ENCODE assay signal across 1 cellular context in the genomic region with DNA sequence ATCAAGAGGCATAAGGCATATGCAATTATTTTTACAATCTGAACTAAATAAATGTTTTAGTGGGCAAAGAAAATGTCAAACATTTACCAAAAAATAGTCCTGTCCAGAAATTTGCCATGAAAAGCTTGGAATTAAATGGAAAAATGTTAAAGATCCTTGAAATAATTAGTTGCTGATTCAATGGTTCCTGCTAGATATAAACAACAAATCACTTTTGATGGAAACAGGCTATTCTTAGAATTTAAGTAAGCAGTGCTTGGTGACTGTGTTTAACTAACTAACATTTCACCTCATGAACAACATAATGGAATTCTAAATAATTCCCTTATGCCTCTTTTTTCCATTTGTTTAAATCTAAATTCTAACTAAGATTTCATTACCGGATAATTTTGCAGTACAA.
TF ChIP-seq lines count a peak whose summit lies in the region.

No MANE protein-coding gene starts in this region.

TF ChIP-seq in GM23338, 12 proteins besides CTCF, POLR2A, EP300 and RAD21:
- TF ChIP-seq, protein P1, sequence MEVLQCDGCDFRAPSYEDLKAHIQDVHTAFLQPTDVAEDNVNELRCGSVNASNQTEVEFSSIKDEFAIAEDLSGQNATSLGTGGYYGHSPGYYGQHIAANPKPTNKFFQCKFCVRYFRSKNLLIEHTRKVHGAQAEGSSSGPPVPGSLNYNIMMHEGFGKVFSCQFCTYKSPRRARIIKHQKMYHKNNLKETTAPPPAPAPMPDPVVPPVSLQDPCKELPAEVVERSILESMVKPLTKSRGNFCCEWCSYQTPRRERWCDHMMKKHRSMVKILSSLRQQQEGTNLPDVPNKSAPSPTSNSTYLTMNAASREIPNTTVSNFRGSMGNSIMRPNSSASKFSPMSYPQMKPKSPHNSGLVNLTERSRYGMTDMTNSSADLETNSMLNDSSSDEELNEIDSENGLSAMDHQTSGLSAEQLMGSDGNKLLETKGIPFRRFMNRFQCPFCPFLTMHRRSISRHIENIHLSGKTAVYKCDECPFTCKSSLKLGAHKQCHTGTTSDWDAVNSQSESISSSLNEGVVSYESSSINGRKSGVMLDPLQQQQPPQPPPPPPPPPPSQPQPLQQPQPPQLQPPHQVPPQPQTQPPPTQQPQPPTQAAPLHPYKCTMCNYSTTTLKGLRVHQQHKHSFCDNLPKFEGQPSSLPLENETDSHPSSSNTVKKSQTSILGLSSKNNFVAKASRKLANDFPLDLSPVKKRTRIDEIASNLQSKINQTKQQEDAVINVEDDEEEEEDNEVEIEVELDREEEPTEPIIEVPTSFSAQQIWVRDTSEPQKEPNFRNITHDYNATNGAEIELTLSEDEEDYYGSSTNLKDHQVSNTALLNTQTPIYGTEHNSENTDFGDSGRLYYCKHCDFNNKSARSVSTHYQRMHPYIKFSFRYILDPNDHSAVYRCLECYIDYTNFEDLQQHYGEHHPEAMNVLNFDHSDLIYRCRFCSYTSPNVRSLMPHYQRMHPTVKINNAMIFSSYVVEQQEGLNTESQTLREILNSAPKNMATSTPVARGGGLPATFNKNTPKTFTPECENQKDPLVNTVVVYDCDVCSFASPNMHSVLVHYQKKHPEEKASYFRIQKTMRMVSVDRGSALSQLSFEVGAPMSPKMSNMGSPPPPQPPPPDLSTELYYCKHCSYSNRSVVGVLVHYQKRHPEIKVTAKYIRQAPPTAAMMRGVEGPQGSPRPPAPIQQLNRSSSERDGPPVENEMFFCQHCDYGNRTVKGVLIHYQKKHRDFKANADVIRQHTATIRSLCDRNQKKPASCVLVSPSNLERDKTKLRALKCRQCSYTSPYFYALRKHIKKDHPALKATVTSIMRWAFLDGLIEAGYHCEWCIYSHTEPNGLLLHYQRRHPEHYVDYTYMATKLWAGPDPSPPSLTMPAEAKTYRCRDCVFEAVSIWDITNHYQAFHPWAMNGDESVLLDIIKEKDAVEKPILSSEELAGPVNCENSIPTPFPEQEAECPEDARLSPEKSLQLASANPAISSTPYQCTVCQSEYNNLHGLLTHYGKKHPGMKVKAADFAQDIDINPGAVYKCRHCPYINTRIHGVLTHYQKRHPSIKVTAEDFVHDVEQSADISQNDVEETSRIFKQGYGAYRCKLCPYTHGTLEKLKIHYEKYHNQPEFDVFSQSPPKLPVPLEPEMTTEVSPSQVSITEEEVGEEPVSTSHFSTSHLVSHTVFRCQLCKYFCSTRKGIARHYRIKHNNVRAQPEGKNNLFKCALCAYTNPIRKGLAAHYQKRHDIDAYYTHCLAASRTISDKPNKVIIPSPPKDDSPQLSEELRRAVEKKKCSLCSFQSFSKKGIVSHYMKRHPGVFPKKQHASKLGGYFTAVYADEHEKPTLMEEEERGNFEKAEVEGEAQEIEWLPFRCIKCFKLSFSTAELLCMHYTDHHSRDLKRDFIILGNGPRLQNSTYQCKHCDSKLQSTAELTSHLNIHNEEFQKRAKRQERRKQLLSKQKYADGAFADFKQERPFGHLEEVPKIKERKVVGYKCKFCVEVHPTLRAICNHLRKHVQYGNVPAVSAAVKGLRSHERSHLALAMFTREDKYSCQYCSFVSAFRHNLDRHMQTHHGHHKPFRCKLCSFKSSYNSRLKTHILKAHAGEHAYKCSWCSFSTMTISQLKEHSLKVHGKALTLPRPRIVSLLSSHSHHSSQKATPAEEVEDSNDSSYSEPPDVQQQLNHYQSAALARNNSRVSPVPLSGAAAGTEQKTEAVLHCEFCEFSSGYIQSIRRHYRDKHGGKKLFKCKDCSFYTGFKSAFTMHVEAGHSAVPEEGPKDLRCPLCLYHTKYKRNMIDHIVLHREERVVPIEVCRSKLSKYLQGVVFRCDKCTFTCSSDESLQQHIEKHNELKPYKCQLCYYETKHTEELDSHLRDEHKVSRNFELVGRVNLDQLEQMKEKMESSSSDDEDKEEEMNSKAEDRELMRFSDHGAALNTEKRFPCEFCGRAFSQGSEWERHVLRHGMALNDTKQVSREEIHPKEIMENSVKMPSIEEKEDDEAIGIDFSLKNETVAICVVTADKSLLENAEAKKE (CRISPR knock-in tag; IDR thresholded peaks at IDR 0.05), result no peak
- TF ChIP-seq POLR2AphosphoS5 (IDR thresholded peaks at IDR 0.05; ENCODE audit: low read depth) (no peak), ZNF114 (CRISPR knock-in tag; IDR thresholded peaks at IDR 0.05) (no peak), CREB1 (CRISPR knock-in tag; IDR thresholded peaks at IDR 0.05; ENCODE audit: low read depth) (no peak), EZH2phosphoT487 (IDR thresholded peaks at IDR 0.05; ENCODE audit: unreplicated experiment) (no peak), EZH2 (IDR thresholded peaks at IDR 0.05; ENCODE audit: low read depth, unreplicated experiment) (no peak)
- TF ChIP-seq, protein P2, sequence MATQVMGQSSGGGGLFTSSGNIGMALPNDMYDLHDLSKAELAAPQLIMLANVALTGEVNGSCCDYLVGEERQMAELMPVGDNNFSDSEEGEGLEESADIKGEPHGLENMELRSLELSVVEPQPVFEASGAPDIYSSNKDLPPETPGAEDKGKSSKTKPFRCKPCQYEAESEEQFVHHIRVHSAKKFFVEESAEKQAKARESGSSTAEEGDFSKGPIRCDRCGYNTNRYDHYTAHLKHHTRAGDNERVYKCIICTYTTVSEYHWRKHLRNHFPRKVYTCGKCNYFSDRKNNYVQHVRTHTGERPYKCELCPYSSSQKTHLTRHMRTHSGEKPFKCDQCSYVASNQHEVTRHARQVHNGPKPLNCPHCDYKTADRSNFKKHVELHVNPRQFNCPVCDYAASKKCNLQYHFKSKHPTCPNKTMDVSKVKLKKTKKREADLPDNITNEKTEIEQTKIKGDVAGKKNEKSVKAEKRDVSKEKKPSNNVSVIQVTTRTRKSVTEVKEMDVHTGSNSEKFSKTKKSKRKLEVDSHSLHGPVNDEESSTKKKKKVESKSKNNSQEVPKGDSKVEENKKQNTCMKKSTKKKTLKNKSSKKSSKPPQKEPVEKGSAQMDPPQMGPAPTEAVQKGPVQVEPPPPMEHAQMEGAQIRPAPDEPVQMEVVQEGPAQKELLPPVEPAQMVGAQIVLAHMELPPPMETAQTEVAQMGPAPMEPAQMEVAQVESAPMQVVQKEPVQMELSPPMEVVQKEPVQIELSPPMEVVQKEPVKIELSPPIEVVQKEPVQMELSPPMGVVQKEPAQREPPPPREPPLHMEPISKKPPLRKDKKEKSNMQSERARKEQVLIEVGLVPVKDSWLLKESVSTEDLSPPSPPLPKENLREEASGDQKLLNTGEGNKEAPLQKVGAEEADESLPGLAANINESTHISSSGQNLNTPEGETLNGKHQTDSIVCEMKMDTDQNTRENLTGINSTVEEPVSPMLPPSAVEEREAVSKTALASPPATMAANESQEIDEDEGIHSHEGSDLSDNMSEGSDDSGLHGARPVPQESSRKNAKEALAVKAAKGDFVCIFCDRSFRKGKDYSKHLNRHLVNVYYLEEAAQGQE (IDR thresholded peaks at IDR 0.05; ENCODE audit: unreplicated experiment), result no peak
- TF ChIP-seq, protein P3, sequence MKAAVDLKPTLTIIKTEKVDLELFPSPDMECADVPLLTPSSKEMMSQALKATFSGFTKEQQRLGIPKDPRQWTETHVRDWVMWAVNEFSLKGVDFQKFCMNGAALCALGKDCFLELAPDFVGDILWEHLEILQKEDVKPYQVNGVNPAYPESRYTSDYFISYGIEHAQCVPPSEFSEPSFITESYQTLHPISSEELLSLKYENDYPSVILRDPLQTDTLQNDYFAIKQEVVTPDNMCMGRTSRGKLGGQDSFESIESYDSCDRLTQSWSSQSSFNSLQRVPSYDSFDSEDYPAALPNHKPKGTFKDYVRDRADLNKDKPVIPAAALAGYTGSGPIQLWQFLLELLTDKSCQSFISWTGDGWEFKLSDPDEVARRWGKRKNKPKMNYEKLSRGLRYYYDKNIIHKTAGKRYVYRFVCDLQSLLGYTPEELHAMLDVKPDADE (IDR thresholded peaks at IDR 0.05), result no peak
TF ChIP-seq in GM23338: peak in this region for 0.
